In the genomic region with DNA sequence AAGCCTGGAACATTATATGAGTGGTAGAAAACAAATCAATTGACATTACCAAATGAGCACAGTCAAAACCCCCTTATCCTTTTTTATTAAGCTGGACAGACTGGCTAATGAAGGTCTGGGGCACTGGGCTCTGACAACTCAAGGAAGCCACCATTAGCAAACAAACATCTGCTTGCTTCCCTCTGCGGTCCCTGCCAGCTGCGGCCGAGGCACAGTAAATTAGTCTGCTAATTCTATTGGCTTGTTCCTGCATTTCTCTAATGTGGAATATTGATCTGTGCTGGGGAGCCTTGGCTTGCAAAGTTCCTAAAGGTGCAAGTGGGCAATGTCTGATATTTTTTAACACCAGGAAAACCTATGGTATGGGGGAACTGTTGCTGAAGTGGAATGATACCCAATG, we compare ENCODE assay signal across 1 cellular context.
TF ChIP-seq lines count a peak whose summit lies in the region.

No MANE protein-coding gene starts in this region.

TF ChIP-seq in SK-N-SH treated with all-trans-retinoic acid at 6 μM for 48 hours, 23 proteins besides CTCF, POLR2A, EP300 and RAD21 (continued from another document):
- no peak for TF ChIP-seq TSHZ2 (CRISPR knock-in tag; IDR thresholded peaks at IDR 0.05)
- TF ChIP-seq ESRRG (CRISPR knock-in tag; IDR thresholded peaks at IDR 0.05), result no peak
- no peak for TF ChIP-seq OSR1 (CRISPR knock-in tag; IDR thresholded peaks at IDR 0.05)
- TF ChIP-seq BACH2 (CRISPR knock-in tag; IDR thresholded peaks at IDR 0.05; ENCODE audit: borderline replicate concordance), result no peak
- TF ChIP-seq ZC3H10 (CRISPR knock-in tag; IDR thresholded peaks at IDR 0.05), result no peak
